ENCODE assay signal across 8 cellular contexts in genomic region chr12:120445911-120446909, GRCh38. TPM values are rescaled to one million over a fixed set of nuclear protein-coding genes. Genes with fewer than 3 reads are reported as not detected.
DNase-seq lines count a peak whose midpoint lies in the region; ATAC-seq and TF ChIP-seq lines count a peak whose summit lies in the region.

Gene GATC (plus strand): TSS chr12:120446444. CDS start chr12:120446481, 37 bp downstream.
Gene TRIAP1 (minus strand): TSS chr12:120446384. CDS start chr12:120446372, 12 bp downstream.

- DNase-seq in AML-193 (lab: John Stamatoyannopoulos, UW) (peak; percentile 52 to 67), NCI-H446 (lab: John Stamatoyannopoulos, UW) (peak; percentile 33 to 66), chondrocyte (ENCODE audit: low spot score) (peak; percentile 93)
- peak; percentile 93 for DNase-seq in activated CD4-positive, alpha-beta T cell treated with anti-CD3 and anti-CD28 coated beads for 36 hours
- DNase-seq in stimulated activated CD4-positive, alpha-beta T cell treated with anti-CD3 and anti-CD28 coated beads, Interleukin-1b, Interleukin-23, amount 100 ng/mL, for 4 hours (ENCODE audit: low read depth in 2 of 2) = peak; percentile 78 to 81

- H3K4me1 Mint-ChIP-seq in activated CD4-positive, alpha-beta T cell treated with anti-CD3 and anti-CD28 coated beads for 36 hours = peaks cover 33% of the 10 kb centered on the region
- peaks cover 39% of the 10 kb centered on the region for H3K4me1 Mint-ChIP-seq in chondrocyte (ENCODE audit: low read depth)

- H3K27me3 Mint-ChIP-seq in activated CD4-positive, alpha-beta T cell treated with anti-CD3 and anti-CD28 coated beads for 36 hours = no peaks in the 10 kb centered on the region
- H3K27me3 Mint-ChIP-seq in chondrocyte (ENCODE audit: low read depth) = no peaks in the 10 kb centered on the region

- CTCF ChIA-PET in activated CD4-positive, alpha-beta T cell treated with anti-CD3 and anti-CD28 coated beads for 36 hours (lab: Charles Lee) = interaction anchor here (1.1 kb wide), 1 partner anchor 50 kb away, joined by 4 read pairs; no protein-coding TSS in a partner anchor

- peak within 1 kb of the TSS; percentile 82 for H3K27ac ChIP-seq in layer of hippocampus (ENCODE audit: low read depth, low read length)

- no peak for TF ChIP-seq CTCF in chondrocyte (IDR thresholded peaks at IDR 0.05)

- H3K9me3 Mint-ChIP-seq in activated CD4-positive, alpha-beta T cell treated with anti-CD3 and anti-CD28 coated beads for 36 hours (ENCODE audit: low read depth) = no peaks in the 10 kb centered on the region
- H3K9me3 Mint-ChIP-seq in chondrocyte (ENCODE audit: low read depth) = no peaks in the 10 kb centered on the region

- POLR2A ChIA-PET in activated CD4-positive, alpha-beta T cell treated with anti-CD3 and anti-CD28 coated beads for 36 hours (lab: Charles Lee) = no interaction called here

- H3K27me3 ChIP-seq in layer of hippocampus (ENCODE audit: control insufficient read depth, insufficient read depth, low read length) = no peaks in the 10 kb centered on the region

- peak; percentile 93 for ATAC-seq in GM19035 (IDR thresholded peaks at IDR 0.05; ENCODE audit: unreplicated experiment)
- peak; percentile 94 for ATAC-seq in HG03280 (IDR thresholded peaks at IDR 0.05; ENCODE audit: unreplicated experiment)
- ATAC-seq in activated CD4-positive, alpha-beta T cell treated with anti-CD3 and anti-CD28 coated beads for 36 hours = peak; percentile 95

- intact Hi-C loops in activated CD4-positive, alpha-beta T cell treated with anti-CD3 and anti-CD28 coated beads for 36 hours (cut with DNase I, micrococcal nuclease) = loop anchor here (1.0 to 2.0 kb wide), 5 partner anchors 8 to 245 kb away; partner anchors contain the start of genes COX6A1 (in 2 of the 2), SRSF9 (in 2 of the 2), DYNLL1 (in 1 of the 2) and RPLP0 (in 1 of the 2)

- peaks cover 46% of the 10 kb centered on the region for H3K36me3 Mint-ChIP-seq in activated CD4-positive, alpha-beta T cell treated with anti-CD3 and anti-CD28 coated beads for 36 hours (ENCODE audit: low read depth)
- peaks cover 9% of the 10 kb centered on the region for H3K36me3 Mint-ChIP-seq in chondrocyte (ENCODE audit: low read depth)

- peak within 1 kb of the TSS; percentile 93 for H3K27ac Mint-ChIP-seq in activated CD4-positive, alpha-beta T cell treated with anti-CD3 and anti-CD28 coated beads for 36 hours
- H3K27ac Mint-ChIP-seq in chondrocyte (ENCODE audit: unreplicated experiment) = peak within 1 kb of the TSS; percentile 98

- peak within 1 kb of the TSS; percentile 98 for H3K4me3 Mint-ChIP-seq in activated CD4-positive, alpha-beta T cell treated with anti-CD3 and anti-CD28 coated beads for 36 hours
- H3K4me3 Mint-ChIP-seq in chondrocyte (ENCODE audit: unreplicated experiment) = peak within 1 kb of the TSS; percentile 89

RNA-seq across cellular contexts. Expression of gene GATC, which starts in this region (rescaled TPM):
- total RNA-seq in activated CD4-positive, alpha-beta T cell treated with anti-CD3 and anti-CD28 coated beads for 36 hours = 10 to 100 TPM; 26.3 to 36.3 TPM
- total RNA-seq in chondrocyte = 17.6 to 18.8 TPM (median 18.0 TPM) in 3 replicates

RNA-seq across cellular contexts. Expression of gene TRIAP1, which starts in this region (rescaled TPM):
- total RNA-seq in activated CD4-positive, alpha-beta T cell treated with anti-CD3 and anti-CD28 coated beads for 36 hours = 10 to 100 TPM; 20.9 to 36.0 TPM
- total RNA-seq in chondrocyte = 26.3 to 32.3 TPM (median 27.1 TPM) in 3 replicates

Comparison
In these comparisons a context has a peak if more than half of its experiments do, and no peak if none do; other contexts are left out.
1. Peak in every context shown above with its lines: DNase-seq, ATAC-seq and H3K27ac ChIP-seq.